In genomic region chr11:506238-506949, GRCh38 we compare ENCODE assay signal across 8 cellular contexts. TPM values are rescaled to one million over a fixed set of nuclear protein-coding genes. Genes with fewer than 3 reads are reported as not detected.
DNase-seq lines count a peak whose midpoint lies in the region; ATAC-seq and TF ChIP-seq lines count a peak whose summit lies in the region.

No MANE protein-coding gene starts in this region.

- ATAC-seq in HG02623 (IDR thresholded peaks at IDR 0.05; ENCODE audit: unreplicated experiment) (peak; percentile 62), Right ventricle myocardium superior (ENCODE audit: poor library complexity) (peak; percentile 87)
- peak; percentile 83 for ATAC-seq in activated naive CD8-positive, alpha-beta T cell treated with anti-CD3 and anti-CD28 coated beads, Interleukin-2, amount 10 ng/mL, durations not matched to agents 7 days and 5 days (ENCODE audit: low read depth)

- H3K27me3 ChIP-seq in ovary (no peaks in the 10 kb centered on the region), thyroid gland (no peaks in the 10 kb centered on the region)

- H3K9me3 ChIP-seq in ovary: no peaks in the 10 kb centered on the region
- H3K9me3 ChIP-seq in thyroid gland: no peaks in the 10 kb centered on the region

- TF ChIP-seq EP300 in ovary (IDR thresholded peaks at IDR 0.05): peak; percentile 13

- DNase-seq in GM10266 (ENCODE audit: extremely low spot score) (peak; percentile 99), NCI-H1105 (lab: John Stamatoyannopoulos, UW) (peak; percentile 95), SKM-1 (lab: John Stamatoyannopoulos, UW; ENCODE audit: unreplicated experiment) (peak; percentile 86), Right ventricle myocardium superior (peak; percentile 98), ovary (peak; percentile 98 to 99 (median 99)), thyroid gland (peak; percentile 97 to 98)
- peak; percentile 98 for DNase-seq in activated naive CD8-positive, alpha-beta T cell treated with anti-CD3 and anti-CD28 coated beads, Interleukin-2, amount 10 ng/mL, durations not matched to agents 7 days and 5 days

- peak overlapping the region; percentile 99 for H3K27ac Mint-ChIP-seq in activated naive CD8-positive, alpha-beta T cell treated with anti-CD3 and anti-CD28 coated beads, Interleukin-2, amount 10 ng/mL, durations not matched to agents 7 days and 5 days

- POLR2A ChIA-PET in activated naive CD8-positive, alpha-beta T cell treated with anti-CD3 and anti-CD28 coated beads, Interleukin-2, amount 10 ng/mL, durations not matched to agents 7 days and 5 days (lab: Charles Lee): interaction anchor here (0.7 to 1.7 kb wide), 15 partner anchors 28 to 303 kb away, joined by 3 to 13 read pairs (median 6); partner anchors contain the start of genes BET1L, PHRF1, PTDSS2 and RIC8A

- no peaks in the 10 kb centered on the region for H3K9me3 Mint-ChIP-seq in activated naive CD8-positive, alpha-beta T cell treated with anti-CD3 and anti-CD28 coated beads, Interleukin-2, amount 10 ng/mL, durations not matched to agents 7 days and 5 days

- peak overlapping the region; percentile 77 to 98 for H3K27ac ChIP-seq in ovary
- H3K27ac ChIP-seq in thyroid gland: peak overlapping the region; percentile 97 to 99 (median 97)

- intact Hi-C loops in Right ventricle myocardium superior (cut with DNase I): no loop called here
- intact Hi-C loops in ovary (cut with DNase I): loop anchor here in 1 of 4 donors (10.0 kb wide), 1 partner anchor 52 kb away; the partner anchor contains the start of gene PTDSS2
- intact Hi-C loops in thyroid gland (cut with DNase I): loop anchor here (10.0 kb wide), 1 partner anchor 302 kb away; the partner anchor contains the start of genes BET1L and RIC8A

- peak; percentile 68 for TF ChIP-seq POLR2A in ovary (IDR thresholded peaks at IDR 0.05)
- peak; percentile 43 to 78 for TF ChIP-seq POLR2A in thyroid gland (IDR thresholded peaks at IDR 0.05)

- H3K4me3 Mint-ChIP-seq in activated naive CD8-positive, alpha-beta T cell treated with anti-CD3 and anti-CD28 coated beads, Interleukin-2, amount 10 ng/mL, durations not matched to agents 7 days and 5 days: peak overlapping the region; percentile 90

- H3K36me3 ChIP-seq in ovary (no peaks in the 10 kb centered on the region), thyroid gland (peaks cover 7 to 10% of the 10 kb centered on the region in 2 donors)

- peaks cover 18% of the 10 kb centered on the region for H3K4me1 Mint-ChIP-seq in activated naive CD8-positive, alpha-beta T cell treated with anti-CD3 and anti-CD28 coated beads, Interleukin-2, amount 10 ng/mL, durations not matched to agents 7 days and 5 days

- no peak for TF ChIP-seq CTCF in GM10266 (IDR thresholded peaks at IDR 0.05; ENCODE audit: control insufficient read depth, insufficient read depth, low read depth, missing control alignments)
- TF ChIP-seq CTCF in ovary (IDR thresholded peaks at IDR 0.05): peak in 2 of 3 donors; percentile 37 to 38
- TF ChIP-seq CTCF in thyroid gland (IDR thresholded peaks at IDR 0.05): peak in 1 of 6 experiments; percentile 6

- H3K4me1 ChIP-seq in ovary (ENCODE audit: insufficient read depth) (peaks cover 14% of the 10 kb centered on the region), thyroid gland (peaks cover 31 to 44% of the 10 kb centered on the region in 2 donors)

- WGBS in ovary, 3 donors: 0% methylated on average over 59 to 63 of the region's 63 CpGs
- 0 to 1% methylated on average over 29 to 31 of the region's 63 CpGs for WGBS in thyroid gland, 2 donors

- H3K4me3 ChIP-seq in ovary (peak overlapping the region; percentile 94), thyroid gland (replicated peaks in 1 of 3) (peak overlapping the region; percentile 77 to 94 (median 89))

- H3K36me3 Mint-ChIP-seq in activated naive CD8-positive, alpha-beta T cell treated with anti-CD3 and anti-CD28 coated beads, Interleukin-2, amount 10 ng/mL, durations not matched to agents 7 days and 5 days: peaks cover 3% of the 10 kb centered on the region

- no peaks in the 10 kb centered on the region for H3K27me3 Mint-ChIP-seq in activated naive CD8-positive, alpha-beta T cell treated with anti-CD3 and anti-CD28 coated beads, Interleukin-2, amount 10 ng/mL, durations not matched to agents 7 days and 5 days

RNA-seq across cellular contexts. Expression of gene RNH1, which starts 0.6 kb away (rescaled TPM):
- total RNA-seq in activated naive CD8-positive, alpha-beta T cell treated with anti-CD3 and anti-CD28 coated beads, Interleukin-2, amount 10 ng/mL, durations not matched to agents 7 days and 5 days: 10 to 100 TPM; 88.9 to 93.2 TPM
- total RNA-seq in Right ventricle myocardium superior (171 TPM), ovary (100 to 1,000 TPM; 105 to 233 (median 169) TPM), thyroid gland (100 to 1,000 TPM; 191 to 259 (median 231) TPM)
- 100 to 1,000 TPM in 1 of 2 donors, 10 to 100 TPM in 1; 17.4 to 147 TPM for polyA plus RNA-seq in ovary

RNA-seq across cellular contexts. Expression of gene HRAS, which starts 29.0 kb away (rescaled TPM):
- 10 to 100 TPM; 47.6 to 49.9 TPM for total RNA-seq in activated naive CD8-positive, alpha-beta T cell treated with anti-CD3 and anti-CD28 coated beads, Interleukin-2, amount 10 ng/mL, durations not matched to agents 7 days and 5 days
- total RNA-seq in Right ventricle myocardium superior: 60.5 TPM
- 10 to 100 TPM; 21.3 to 49.6 (median 36.3) TPM for total RNA-seq in ovary
- 10 to 100 TPM in 1 of 2 donors, 1 to 10 TPM in 1; 4.3 to 38.0 TPM for polyA plus RNA-seq in ovary
- total RNA-seq in thyroid gland: 10 to 100 TPM; 16.9 to 41.3 (median 29.9) TPM

RNA-seq across cellular contexts. Expression of gene LRRC56, which starts 30.9 kb away (rescaled TPM):
- 1 to 10 TPM; 4.3 to 4.7 TPM for total RNA-seq in activated naive CD8-positive, alpha-beta T cell treated with anti-CD3 and anti-CD28 coated beads, Interleukin-2, amount 10 ng/mL, durations not matched to agents 7 days and 5 days
- total RNA-seq in Right ventricle myocardium superior (0.13 TPM), ovary (1 to 10 TPM in 6 of 7 donors, under 1 TPM in 1; 0.60 to 6.2 (median 2.0) TPM), thyroid gland (1 to 10 TPM; 1.7 to 2.6 (median 2.3) TPM)
- 1 to 10 TPM in 1 of 2 donors, not detected in 1; 2.1 TPM for polyA plus RNA-seq in ovary

RNA-seq across cellular contexts. Expression of gene LMNTD2, which starts 54.1 kb away (rescaled TPM):
- total RNA-seq in activated naive CD8-positive, alpha-beta T cell treated with anti-CD3 and anti-CD28 coated beads, Interleukin-2, amount 10 ng/mL, durations not matched to agents 7 days and 5 days: 1 to 10 TPM; 2.5 to 2.7 TPM
- total RNA-seq in Right ventricle myocardium superior: 0.22 TPM
- 1 to 10 TPM in 5 of 7 donors, under 1 TPM in 2; 0.70 to 7.6 (median 1.2) TPM for total RNA-seq in ovary
- 1 to 10 TPM in 1 of 2 donors, not detected in 1; 1.1 TPM for polyA plus RNA-seq in ovary
- 1 to 10 TPM; 4.2 to 8.8 (median 6.6) TPM for total RNA-seq in thyroid gland

RNA-seq across cellular contexts. Expression of gene RASSF7, which starts 54.4 kb away (rescaled TPM):
- total RNA-seq in activated naive CD8-positive, alpha-beta T cell treated with anti-CD3 and anti-CD28 coated beads, Interleukin-2, amount 10 ng/mL, durations not matched to agents 7 days and 5 days: 10 to 100 TPM; 36.5 to 41.0 TPM
- total RNA-seq in Right ventricle myocardium superior: 4.4 TPM
- total RNA-seq in ovary: 100 to 1,000 TPM in 1 of 7 donors, 10 to 100 TPM in 2, 1 to 10 TPM in 4; 4.7 to 163 (median 9.5) TPM
- polyA plus RNA-seq in ovary: 1 to 10 TPM in 1 of 2 donors, not detected in 1; 7.4 TPM
- total RNA-seq in thyroid gland: 10 to 100 TPM; 18.6 to 60.0 (median 24.8) TPM

Comparison
In these comparisons a context has a peak if more than half of its experiments do, and no peak if none do; other contexts are left out.
1. Peak in every context shown above with its lines: DNase-seq, ATAC-seq, H3K4me3 ChIP-seq and H3K27ac ChIP-seq.